Comparison of ENCODE assay signal across 8 cellular contexts in the genomic region with DNA sequence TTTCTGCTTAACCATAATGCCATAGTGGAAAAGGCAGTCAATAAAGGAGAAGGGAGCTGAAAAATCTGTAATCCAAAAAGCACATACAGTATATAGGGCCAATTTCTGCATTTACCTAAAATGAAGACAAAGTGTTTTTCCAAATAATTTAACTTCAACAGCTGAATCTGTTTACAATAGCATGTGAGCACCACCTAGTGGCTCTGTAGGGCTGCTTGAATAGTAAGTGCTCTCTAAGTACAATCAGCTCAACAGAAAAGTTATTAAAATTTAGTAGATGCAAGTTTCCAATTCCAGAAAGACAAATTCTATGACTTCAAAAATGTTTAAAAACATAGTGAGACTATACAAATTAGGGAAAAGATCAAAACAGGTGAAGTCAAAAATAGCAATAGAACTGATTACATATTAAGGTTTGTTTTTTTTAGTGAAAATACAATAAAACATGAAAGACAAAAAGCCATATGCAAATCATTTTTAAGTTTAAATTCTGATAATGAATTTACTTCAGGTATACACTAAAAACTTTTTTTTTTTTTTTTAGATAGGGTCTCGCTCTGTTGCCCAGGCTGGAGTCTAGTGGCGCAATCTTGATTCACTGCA.
DNase-seq lines count a peak whose midpoint lies in the region; ATAC-seq and TF ChIP-seq lines count a peak whose summit lies in the region.

No MANE protein-coding gene starts in this region.

- peaks cover 2% of the 10 kb centered on the region for H3K4me1 Mint-ChIP-seq in activated naive CD8-positive, alpha-beta T cell treated with anti-CD3 and anti-CD28 coated beads for 36 hours

- intact Hi-C loops in left ventricle myocardium superior (cut with micrococcal nuclease) = no loop called here

- no peak overlapping the region for H3K4me3 Mint-ChIP-seq in activated naive CD8-positive, alpha-beta T cell treated with anti-CD3 and anti-CD28 coated beads for 36 hours

- H3F3A ChIP-seq in smooth muscle cell (ENCODE audit: low read depth) = no peaks in the 10 kb centered on the region

- H4K20me1 ChIP-seq in KMS-11 (ENCODE audit: insufficient read depth) (no peaks in the 10 kb centered on the region), smooth muscle cell (ENCODE audit: low read depth) (no peaks in the 10 kb centered on the region)

- H3K36me3 Mint-ChIP-seq in activated naive CD8-positive, alpha-beta T cell treated with anti-CD3 and anti-CD28 coated beads for 36 hours = no peaks in the 10 kb centered on the region

- H3K4me1 ChIP-seq in KMS-11 (ENCODE audit: low read depth, poor library complexity, severe bottlenecking) (no peaks in the 10 kb centered on the region), Peyer's patch (no peaks in the 10 kb centered on the region), smooth muscle cell (ENCODE audit: low read depth) (no peaks in the 10 kb centered on the region)

- no peaks in the 10 kb centered on the region for H3K27me3 ChIP-seq in KMS-11 (ENCODE audit: insufficient read depth, low read depth)
- no peaks in the 10 kb centered on the region for H3K27me3 ChIP-seq in Peyer's patch
- H3K27me3 ChIP-seq in smooth muscle cell (ENCODE audit: low read depth) = no peaks in the 10 kb centered on the region

- H3K79me2 ChIP-seq in KMS-11 (ENCODE audit: insufficient read depth, low read depth) (no peaks in the 10 kb centered on the region), smooth muscle cell (ENCODE audit: low read depth) (no peaks in the 10 kb centered on the region)

- ATAC-seq in left ventricle myocardium superior (peak; percentile 60), HG03280 (IDR thresholded peaks at IDR 0.05; ENCODE audit: unreplicated experiment) (no peak), GM21717 (IDR thresholded peaks at IDR 0.05; ENCODE audit: unreplicated experiment) (no peak)

- 95% methylated on average over 2 of the region's 2 CpGs for WGBS in smooth muscle cell (ENCODE audit: low lambda C conversion rate)

- H3K9me3 Mint-ChIP-seq in activated naive CD8-positive, alpha-beta T cell treated with anti-CD3 and anti-CD28 coated beads for 36 hours = no peaks in the 10 kb centered on the region

- H3K4me3 ChIP-seq in KMS-11 (IDR thresholded peaks at IDR 0.05; ENCODE audit: insufficient read depth, low read depth, low read length) (no peak overlapping the region), Peyer's patch (no peak overlapping the region), smooth muscle cell (no peak overlapping the region)

- no peak overlapping the region for H3K9ac ChIP-seq in KMS-11
- H3K9ac ChIP-seq in smooth muscle cell (ENCODE audit: low read depth) = no peak overlapping the region

- H3K27ac Mint-ChIP-seq in activated naive CD8-positive, alpha-beta T cell treated with anti-CD3 and anti-CD28 coated beads for 36 hours = no peak overlapping the region

- DNase-seq in DMS79 (lab: John Stamatoyannopoulos, UW) = peak; percentile 21
- peak in 2 of 3 donors; percentile 52 to 84 for DNase-seq in Peyer's patch
- DNase-seq in activated naive CD8-positive, alpha-beta T cell treated with anti-CD3 and anti-CD28 coated beads for 36 hours = peak; percentile 25
- peak; percentile 44 for DNase-seq in left ventricle myocardium superior
- DNase-seq in smooth muscle cell (lab: John Stamatoyannopoulos, UW; ENCODE audit: unreplicated experiment) = no peak

- H3K27ac ChIP-seq in KMS-11 = no peak overlapping the region
- H3K27ac ChIP-seq in Peyer's patch = no peak overlapping the region
- H3K27ac ChIP-seq in smooth muscle cell (ENCODE audit: low read depth) = peak overlapping the region; percentile 3

- H3K27me3 Mint-ChIP-seq in activated naive CD8-positive, alpha-beta T cell treated with anti-CD3 and anti-CD28 coated beads for 36 hours = no peaks in the 10 kb centered on the region

- TF ChIP-seq POLR2A in Peyer's patch (IDR thresholded peaks at IDR 0.05) = no peak

- H3K4me2 ChIP-seq in KMS-11 = no peak overlapping the region
- no peak overlapping the region for H3K4me2 ChIP-seq in smooth muscle cell

- no peak overlapping the region for H2AFZ ChIP-seq in KMS-11 (ENCODE audit: low read depth)
- H2AFZ ChIP-seq in smooth muscle cell (ENCODE audit: low read depth) = no peak overlapping the region

- H3K9me3 ChIP-seq in Peyer's patch = no peaks in the 10 kb centered on the region
- no peaks in the 10 kb centered on the region for H3K9me3 ChIP-seq in smooth muscle cell (replicated peaks; ENCODE audit: low read depth)

- H3K36me3 ChIP-seq in KMS-11 (ENCODE audit: insufficient read depth) (no peaks in the 10 kb centered on the region), Peyer's patch (no peaks in the 10 kb centered on the region), smooth muscle cell (ENCODE audit: low read depth) (no peaks in the 10 kb centered on the region)

- TF ChIP-seq CTCF in KMS-11 (conservative IDR thresholded peaks at IDR 0.05; ENCODE audit: low read depth, low read length) (peak; percentile 95), Peyer's patch (IDR thresholded peaks at IDR 0.05) (peak; percentile 24 to 89 (median 80)), smooth muscle cell (IDR thresholded peaks at IDR 0.05; ENCODE audit: borderline replicate concordance, insufficient read depth, poor library complexity, severe bottlenecking) (peak; percentile 94)
